Comparison of ENCODE assay signal across 8 cellular contexts in genomic region chr1:220787069-220787614, GRCh38. TPM values are rescaled to one million over a fixed set of nuclear protein-coding genes. Genes with fewer than 3 reads are reported as not detected.
DNase-seq lines count a peak whose midpoint lies in the region; ATAC-seq and TF ChIP-seq lines count a peak whose summit lies in the region.

No MANE protein-coding gene starts in this region.

- ATAC-seq in HG03139 (IDR thresholded peaks at IDR 0.05; ENCODE audit: unreplicated experiment), result peak; percentile 38

- peak overlapping the region; percentile 80 for H3K4me3 ChIP-seq in NT2/D1 (ENCODE audit: insufficient read length, low read depth)
- peak overlapping the region; percentile 49 for H3K4me3 ChIP-seq in fibroblast of villous mesenchyme (ENCODE audit: low read depth, low read length)

- H3K9ac ChIP-seq in NT2/D1 (ENCODE audit: insufficient read length, low read depth), result peak overlapping the region; percentile 90

- TF ChIP-seq CTCF in fibroblast of villous mesenchyme (IDR thresholded peaks at IDR 0.05; ENCODE audit: insufficient read depth, low read depth, low read length), result no peak
- no peak for TF ChIP-seq CTCF in GM13976 (IDR thresholded peaks at IDR 0.05; ENCODE audit: borderline replicate concordance, control extremely low read depth, extremely low read depth, insufficient read depth, missing control alignments)

- peaks cover 9% of the 10 kb centered on the region for H3K4me1 ChIP-seq in NT2/D1 (ENCODE audit: insufficient read depth, insufficient read length)

- H3K9me3 ChIP-seq in NT2/D1 (ENCODE audit: insufficient read depth, low read length), result no peaks in the 10 kb centered on the region

- no peaks in the 10 kb centered on the region for H3K27me3 ChIP-seq in NT2/D1 (ENCODE audit: insufficient read depth, insufficient read length)

- in situ Hi-C loops in GM13976 (cut with MboI; ENCODE audit: low sequenced_read_pairs, unreplicated experiment), result loop anchor here (25.0 kb wide), 2 partner anchors 500 to 950 kb away; no protein-coding TSS in a partner anchor

- H3K36me3 ChIP-seq in NT2/D1 (ENCODE audit: insufficient read depth, insufficient read length, low read length), result peaks cover 5% of the 10 kb centered on the region

- DNase-seq in SHP77 (lab: John Stamatoyannopoulos, UW) (peak; percentile 49 to 63), SHP77 treated with DMSO at 0.1 percent for 48 hours (lab: John Stamatoyannopoulos, UW) (no peak), NT2/D1 (ENCODE audit: low read depth, low spot score) (peak; percentile 33), fibroblast of villous mesenchyme (ENCODE audit: low read depth) (no peak), nucleus accumbens (lab: John Stamatoyannopoulos, UW) (peak in 36 of 56 donors; percentile 10 to 78 (median 49)), GM13976 (ENCODE audit: low spot score) (no peak)
- DNase-seq in activated CD4-positive, alpha-beta T cell treated with anti-CD3 and anti-CD28 coated beads for 48 hours, result no peak

RNA-seq across cellular contexts. Expression of gene MTARC1, which starts 0.4 kb away (rescaled TPM):
- total RNA-seq in fibroblast of villous mesenchyme, result 1.7 and 2.3 TPM in 2 replicates

RNA-seq across cellular contexts. Expression of gene MTARC2, which starts 39.0 kb away (rescaled TPM):
- total RNA-seq in fibroblast of villous mesenchyme, result 2.2 and 4.2 TPM in 2 replicates

Comparison
In these comparisons a context has a peak if more than half of its experiments do, and no peak if none do; other contexts are left out.
1. DNase-seq: peak in SHP77 (2 of 2), NT2/D1 (single experiment) and nucleus accumbens (36 of 56); none in SHP77 treated with DMSO at 0.1 percent for 48 hours (single experiment), fibroblast of villous mesenchyme (single experiment), GM13976 (single experiment) and activated CD4-positive, alpha-beta T cell treated with anti-CD3 and anti-CD28 coated beads for 48 hours (single experiment).